In genomic region chr17:46930083-46930482, GRCh38 we compare ENCODE assay signal across 23 cellular contexts. TPM values are rescaled to one million over a fixed set of nuclear protein-coding genes. Genes with fewer than 3 reads are reported as not detected.
"Had no signal": no experiment of that assay in that cellular context is flagged by ENCODE, and none has a peak within 500 bp of the region (broad histone marks: within the 10 kb centered on the region; RNA-seq: fewer than 3 reads in every experiment).

No MANE protein-coding gene starts in this region.

- H3K27me3 ChIP-seq: brain microvascular endothelial cell, neural progenitor cell, upper lobe of right lung had no signal

- H3K36me3 Mint-ChIP-seq: activated naive CD8-positive, alpha-beta T cell had no signal

- H3K9me3 ChIP-seq: upper lobe of right lung had no signal

- H3K27ac Mint-ChIP-seq: activated CD4-positive, alpha-beta T cell treated with anti-CD3 and anti-CD28 coated beads, Interleukin-2, amount 10 ng/mL, durations not matched to agents 24 days and 14 days; activated CD8-positive, alpha-beta T cell treated with anti-CD3 and anti-CD28 coated beads, Interleukin-2, amount 10 ng/mL, durations not matched to agents 7 days and 5 days; activated naive CD8-positive, alpha-beta T cell; activated T-cell treated with anti-CD3 and anti-CD28 coated beads, Interleukin-2, amount 50 U/mL, for 72 hours; neural progenitor cell; T-helper 2 cell treated with Interferon-gamma antibody and Interleukin-4, amounts not matched to agents 5 μg/mL and 100 μg/mL, for 36 hours had no signal

- H3K4me3 Mint-ChIP-seq: activated CD4-positive, alpha-beta T cell treated with anti-CD3 and anti-CD28 coated beads, Interleukin-2, amount 10 ng/mL, durations not matched to agents 24 days and 14 days; activated CD8-positive, alpha-beta T cell treated with anti-CD3 and anti-CD28 coated beads, Interleukin-2, amount 10 ng/mL, durations not matched to agents 7 days and 5 days; activated naive CD8-positive, alpha-beta T cell; activated T-cell treated with anti-CD3 and anti-CD28 coated beads, Interleukin-2, amount 50 U/mL, for 72 hours; neural progenitor cell; T-helper 2 cell treated with Interferon-gamma antibody and Interleukin-4, amounts not matched to agents 5 μg/mL and 100 μg/mL, for 36 hours had no signal

- H3K4me2 ChIP-seq: neural progenitor cell had no signal

- H3K9ac ChIP-seq: neural progenitor cell, parathyroid adenoma had no signal

- ATAC-seq: activated CD8-positive, alpha-beta T cell treated with anti-CD3 and anti-CD28 coated beads, Interleukin-2, amount 10 ng/mL, durations not matched to agents 7 days and 5 days; activated T-cell treated with anti-CD3 and anti-CD28 coated beads, Interleukin-2, amount 50 U/mL, for 72 hours had no signal

- H3K4me1 ChIP-seq: neural progenitor cell had no signal

- H3K9me3 Mint-ChIP-seq: activated CD4-positive, alpha-beta T cell treated with anti-CD3 and anti-CD28 coated beads, Interleukin-2, amount 10 ng/mL, durations not matched to agents 24 days and 14 days; activated T-cell treated with anti-CD3 and anti-CD28 coated beads, Interleukin-2, amount 50 U/mL, for 72 hours; neural progenitor cell; T-helper 2 cell treated with Interferon-gamma antibody and Interleukin-4, amounts not matched to agents 5 μg/mL and 100 μg/mL, for 36 hours had no signal

- H3K27me3 Mint-ChIP-seq: activated CD4-positive, alpha-beta T cell treated with anti-CD3 and anti-CD28 coated beads, Interleukin-2, amount 10 ng/mL, durations not matched to agents 24 days and 14 days; activated naive CD8-positive, alpha-beta T cell had no signal

- H2AFZ ChIP-seq: neural progenitor cell, parathyroid adenoma had no signal

- H3K27ac ChIP-seq: neural progenitor cell, parathyroid adenoma had no signal

- DNase-seq: activated CD4-positive, alpha-beta T cell treated with anti-CD3 and anti-CD28 coated beads, Interleukin-2, amount 10 ng/mL, durations not matched to agents 24 days and 14 days; activated CD4-positive, CD25-positive, alpha-beta regulatory T cell; activated CD8-positive, alpha-beta memory T cell treated with anti-CD3 and anti-CD28 coated beads, Interleukin-2, amount 50 U/mL, for 4 hours; activated CD8-positive, alpha-beta T cell treated with anti-CD3 and anti-CD28 coated beads, Interleukin-2, amount 10 ng/mL, durations not matched to agents 7 days and 5 days; activated gamma-delta T cell; activated T-cell treated with anti-CD3 and anti-CD28 coated beads, Interleukin-2, amount 50 U/mL, for 72 hours; amygdala; cortex of kidney; effector CD8-positive, alpha-beta T cell; hippocampal formation; stimulated activated CD4-positive, alpha-beta T cell treated with anti-CD3 and anti-CD28 coated beads, Interleukin-15, amount 100 ng/mL, for 24 hours; stimulated activated CD4-positive, alpha-beta T cell treated with anti-CD3 and anti-CD28 coated beads, Interleukin-4, amount 100 ng/mL, for 1 hour; stimulated activated naive CD4-positive, alpha-beta T cell treated with Interleukin-2 at 50 U/mL for 16 hours; upper lobe of right lung had no signal

- H3K4me3 ChIP-seq: neural progenitor cell, upper lobe of right lung had no signal

RNA-seq across cellular contexts. Expression of gene RPRML, which starts 49.0 kb away (rescaled TPM):
- total RNA-seq: activated CD4-positive, alpha-beta T cell treated with anti-CD3 and anti-CD28 coated beads, Interleukin-2, amount 10 ng/mL, durations not matched to agents 24 days and 14 days; activated T-cell treated with anti-CD3 and anti-CD28 coated beads, Interleukin-2, amount 50 U/mL, for 72 hours; epithelial cell of proximal tubule; kidney epithelial cell; liver; renal cortical epithelial cell had no signal
